8 cellular contexts compared by ENCODE assay signal in genomic region chr4:176195184-176195978, GRCh38. TPM values are rescaled to one million over a fixed set of nuclear protein-coding genes. Genes with fewer than 3 reads are reported as not detected.
A peak's percentile ranks its signal among the peaks of the same experiment; 100 is the strongest.
DNase-seq lines count a peak whose midpoint lies in the region; ATAC-seq and TF ChIP-seq lines count a peak whose summit lies in the region.

SPATA4 (minus strand) TSS chr4:176195585; CDS start chr4:176195562, 23 bp downstream.

- H3K27ac ChIP-seq in A673 (ENCODE audit: low read depth, low read length, poor library complexity, severe bottlenecking) (no peak within 1 kb of the TSS), WERI-Rb-1 (peak within 1 kb of the TSS; percentile 45), mammary epithelial cell (ENCODE audit: insufficient read depth, low read depth, low read length) (peak within 1 kb of the TSS; percentile 98)

- intact Hi-C loops in A673 (cut with micrococcal nuclease; ENCODE audit: unreplicated experiment) = no loop called here
- intact Hi-C loops in mammary epithelial cell (cut with micrococcal nuclease) = loop anchor here (1.0 to 2.0 kb wide), 2 partner anchors 75 to 123 kb away; partner anchors contain the start of gene SPCS3

- H3K79me2 ChIP-seq in mammary epithelial cell (ENCODE audit: insufficient read depth, low read length) = no peaks in the 10 kb centered on the region

- POLR2A ChIA-PET in A673 (lab: Charles Lee; ENCODE audit: low non-redundant PET) = no interaction called here

- ATAC-seq in GM18870 (IDR thresholded peaks at IDR 0.05; ENCODE audit: unreplicated experiment) (peak; percentile 98), HG03139 (IDR thresholded peaks at IDR 0.05; ENCODE audit: unreplicated experiment) (peak; percentile 99)

- H3K4me1 ChIP-seq in A673 (ENCODE audit: insufficient read depth, low read length, poor library complexity, severe bottlenecking) = no peaks in the 10 kb centered on the region
- H3K4me1 ChIP-seq in mammary epithelial cell (ENCODE audit: insufficient read depth, low read length) = peaks cover 31% of the 10 kb centered on the region
- peaks cover 37% of the 10 kb centered on the region for H3K4me1 ChIP-seq in skeletal muscle satellite cell (ENCODE audit: control insufficient read depth, insufficient read depth, low read length)

- TF ChIP-seq CTCF in A673 (conservative IDR thresholded peaks at IDR 0.05; ENCODE audit: low read depth, low read length) = no peak
- TF ChIP-seq CTCF in WERI-Rb-1 (IDR thresholded peaks at IDR 0.05; ENCODE audit: low read depth, low read length) = no peak
- TF ChIP-seq CTCF in mammary epithelial cell (conservative IDR thresholded peaks at IDR 0.05 in 1 of 2, IDR thresholded peaks at IDR 0.05 in 1 of 2; ENCODE audit: extremely low read depth in 1 of 2, insufficient read depth in 1 of 2, low read depth in 1 of 2, low read length in 2 of 2) = no peak

- peak within 1 kb of the TSS; percentile 100 for H2AFZ ChIP-seq in mammary epithelial cell (ENCODE audit: low read depth, low read length)

- H3K4me3 ChIP-seq in A673 (ENCODE audit: low read depth, low read length, poor library complexity, severe bottlenecking) = peak within 1 kb of the TSS; percentile 56
- peak within 1 kb of the TSS; percentile 78 for H3K4me3 ChIP-seq in WERI-Rb-1 (ENCODE audit: low read depth, low read length)
- peak within 1 kb of the TSS; percentile 79 to 84 (median 83) for H3K4me3 ChIP-seq in mammary epithelial cell (replicated peaks in 1 of 3; ENCODE audit: insufficient read depth in 1 of 3, low read depth in 2 of 3, low read length in 3 of 3)
- peak within 1 kb of the TSS; percentile 76 for H3K4me3 ChIP-seq in iPS-18c (ENCODE audit: insufficient read depth, low read depth, low read length)
- H3K4me3 ChIP-seq in skeletal muscle satellite cell (ENCODE audit: low read length) = peak within 1 kb of the TSS; percentile 82

- in situ Hi-C loops in mammary epithelial cell (cut with MboI; ENCODE audit: low sequenced_read_pairs in 2 of 2) = no loop called here

- dilution Hi-C loops in mammary epithelial cell (cut with HindIII; ENCODE audit: low sequenced_read_pairs) = loop anchor here (5.0 kb wide), 1 partner anchor 77 kb away; no protein-coding TSS in a partner anchor

- H4K20me1 ChIP-seq in mammary epithelial cell (ENCODE audit: insufficient read depth, low read length) = no peaks in the 10 kb centered on the region

- H3K9ac ChIP-seq in mammary epithelial cell (ENCODE audit: insufficient read depth, low read length) (peak within 1 kb of the TSS; percentile 81), skeletal muscle satellite cell (ENCODE audit: low read depth, low read length) (peak within 1 kb of the TSS; percentile 83)

- peak; percentile 93 for DNase-seq in A673 (ENCODE audit: low spot score)
- peak; percentile 73 for DNase-seq in NCI-H2196 treated with DMSO at 0.1 percent for 48 hours (lab: John Stamatoyannopoulos, UW; ENCODE audit: unreplicated experiment)
- peak; percentile 98 for DNase-seq in WERI-Rb-1
- peak; percentile 84 for DNase-seq in mammary epithelial cell

- WGBS in mammary epithelial cell (ENCODE audit: low coverage, missing lambda C conversion rate) = 2% methylated on average over 36 of the region's 45 CpGs

- H3K4me2 ChIP-seq in mammary epithelial cell (ENCODE audit: insufficient read depth, low read depth, low read length) (peak within 1 kb of the TSS; percentile 97), skeletal muscle satellite cell (ENCODE audit: low read length) (peak within 1 kb of the TSS; percentile 94)

- BruUV-seq in A673 (replicated peaks; lab: Mats Ljungman, UMichigan) = no TSS peak
- BruUV-seq in mammary epithelial cell (replicated peaks; lab: Mats Ljungman, UMichigan) = no TSS peak

- CTCF ChIA-PET in A673 (lab: Charles Lee) (no interaction called here), mammary epithelial cell (lab: Charles Lee; ENCODE audit: low non-redundant PET) (interaction anchor here (0.7 kb wide), 1 partner anchor 10 kb away, joined by 3 read pairs; no protein-coding TSS in a partner anchor)

- H3K27me3 ChIP-seq in A673 (replicated peaks; ENCODE audit: insufficient read depth, low read depth, low read length, poor library complexity) (no peaks in the 10 kb centered on the region), WERI-Rb-1 (ENCODE audit: insufficient read depth, low read depth, severe bottlenecking) (no peaks in the 10 kb centered on the region), mammary epithelial cell (ENCODE audit: insufficient read depth, low read length) (no peaks in the 10 kb centered on the region), skeletal muscle satellite cell (ENCODE audit: control insufficient read depth, insufficient read depth, low read length) (no peaks in the 10 kb centered on the region)

- no peaks in the 10 kb centered on the region for H3K9me3 ChIP-seq in A673 (ENCODE audit: low read depth, low read length, poor library complexity, severe bottlenecking)
- H3K9me3 ChIP-seq in WERI-Rb-1 (ENCODE audit: severe bottlenecking) = no peaks in the 10 kb centered on the region
- no peaks in the 10 kb centered on the region for H3K9me3 ChIP-seq in mammary epithelial cell (replicated peaks; ENCODE audit: insufficient read depth, low read length)
- no peaks in the 10 kb centered on the region for H3K9me3 ChIP-seq in iPS-18c (ENCODE audit: control insufficient read depth, insufficient read depth, low read length)
- H3K9me3 ChIP-seq in skeletal muscle satellite cell (replicated peaks; ENCODE audit: low read length) = no peaks in the 10 kb centered on the region

- H3K36me3 ChIP-seq in A673 (ENCODE audit: insufficient read depth, low read length, poor library complexity, severe bottlenecking) = no peaks in the 10 kb centered on the region
- no peaks in the 10 kb centered on the region for H3K36me3 ChIP-seq in WERI-Rb-1
- H3K36me3 ChIP-seq in mammary epithelial cell (ENCODE audit: insufficient read depth, low read length) = no peaks in the 10 kb centered on the region
- H3K36me3 ChIP-seq in skeletal muscle satellite cell (ENCODE audit: insufficient read depth, low read length) = no peaks in the 10 kb centered on the region

RNA-seq across cellular contexts. Expression of gene SPATA4, which starts in this region (rescaled TPM):
- total RNA-seq in A673 (2021) (not detected in 2 replicates), mammary epithelial cell (under 1 TPM; 0.17 to 0.94 TPM)
- 0.06 TPM for polyA plus RNA-seq in mammary epithelial cell
- not detected for polyA minus RNA-seq in mammary epithelial cell
- total RNA-seq in skeletal muscle satellite cell (2012; rRNA removed) = 0.44 and 0.76 TPM in 2 replicates

Comparison
In these comparisons a context has a peak if more than half of its experiments do, and no peak if none do; other contexts are left out.
1. Peak in DNase-seq and H3K4me3 ChIP-seq in A673; RNA of the gene not detected or under 1 TPM.
2. Peak in DNase-seq, H3K4me3 ChIP-seq, H3K27ac ChIP-seq, H3K9ac ChIP-seq and H3K4me2 ChIP-seq in mammary epithelial cell; RNA of the gene not detected or under 1 TPM.